In genomic region chr7:74271742-74272141, GRCh38 we compare ENCODE assay signal across 8 cellular contexts. TPM values are rescaled to one million over a fixed set of nuclear protein-coding genes. Genes with fewer than 3 reads are reported as not detected.
DNase-seq lines count a peak whose midpoint lies in the region; TF ChIP-seq lines count a peak whose summit lies in the region.

No MANE protein-coding gene starts in this region.

- H3K79me2 ChIP-seq in Loucy (ENCODE audit: insufficient read depth, low read length), result no peaks in the 10 kb centered on the region

- H3K27ac ChIP-seq in coronary artery, result peak overlapping the region; percentile 44 to 85
- no peak overlapping the region for H3K27ac ChIP-seq in WERI-Rb-1

- H3K27me3 ChIP-seq in Loucy (ENCODE audit: insufficient read depth, low read length, poor library complexity, severe bottlenecking), result no peaks in the 10 kb centered on the region
- H3K27me3 ChIP-seq in WERI-Rb-1 (ENCODE audit: insufficient read depth, low read depth, severe bottlenecking), result no peaks in the 10 kb centered on the region

- H3K9me3 ChIP-seq in Loucy (ENCODE audit: insufficient read depth, low read depth, low read length) (no peaks in the 10 kb centered on the region), WERI-Rb-1 (ENCODE audit: severe bottlenecking) (no peaks in the 10 kb centered on the region)

- H3K4me1 ChIP-seq in Loucy (ENCODE audit: insufficient read depth, low read length, poor library complexity, severe bottlenecking), result peaks cover 24% of the 10 kb centered on the region

- TF ChIP-seq CTCF in Loucy (conservative IDR thresholded peaks at IDR 0.05; ENCODE audit: low read length) (no peak), coronary artery (IDR thresholded peaks at IDR 0.05) (no peak), osteocyte (IDR thresholded peaks at IDR 0.05) (no peak), WERI-Rb-1 (IDR thresholded peaks at IDR 0.05; ENCODE audit: low read depth, low read length) (no peak)

- no peak overlapping the region for H3K4me3 Mint-ChIP-seq in osteocyte (ENCODE audit: unreplicated experiment)

- H2AFZ ChIP-seq in Loucy (ENCODE audit: low read length), result no peak overlapping the region

- H3K9me2 ChIP-seq in Loucy (replicated peaks; ENCODE audit: low read depth, low read length), result no peaks in the 10 kb centered on the region

- peak; percentile 26 for DNase-seq in CD1c-positive myeloid dendritic cell (ENCODE audit: extremely low spot score)
- DNase-seq in coronary artery (ENCODE audit: low spot score), result no peak
- DNase-seq in osteocyte (ENCODE audit: extremely low spot score, unreplicated experiment), result no peak
- DNase-seq in DMS153 treated with DMSO at 0.1 percent for 48 hours (lab: John Stamatoyannopoulos, UW; ENCODE audit: unreplicated experiment), result no peak
- DNase-seq in WERI-Rb-1, result no peak
- no peak for DNase-seq in activated naive CD4-positive, alpha-beta T cell treated with Interleukin-2 at 50 U/mL for 16 hours
- no peak for DNase-seq in stimulated activated CD4-positive, alpha-beta T cell treated with anti-CD3 and anti-CD28 coated beads, Interleukin-4, amount 100 ng/mL, for 24 hours

- no peaks in the 10 kb centered on the region for H3K9me3 Mint-ChIP-seq in osteocyte (ENCODE audit: unreplicated experiment)

- H3K27me3 Mint-ChIP-seq in osteocyte (ENCODE audit: unreplicated experiment), result no peaks in the 10 kb centered on the region

- no peaks in the 10 kb centered on the region for H3K36me3 Mint-ChIP-seq in osteocyte (ENCODE audit: unreplicated experiment)

- peak overlapping the region; percentile 55 for H3K9ac ChIP-seq in Loucy (ENCODE audit: low read depth, low read length, poor library complexity, severe bottlenecking)

- no peaks in the 10 kb centered on the region for H3K36me3 ChIP-seq in Loucy (ENCODE audit: insufficient read depth, low read length)
- H3K36me3 ChIP-seq in WERI-Rb-1, result no peaks in the 10 kb centered on the region

- H3K4me2 ChIP-seq in Loucy (ENCODE audit: low read depth, low read length, poor library complexity, severe bottlenecking), result peak overlapping the region; percentile 69

- peaks cover 38% of the 10 kb centered on the region for H3K4me1 Mint-ChIP-seq in osteocyte (ENCODE audit: unreplicated experiment)

- H3K4me3 ChIP-seq in Loucy (ENCODE audit: low read length, poor library complexity, severe bottlenecking), result no peak overlapping the region
- no peak overlapping the region for H3K4me3 ChIP-seq in coronary artery
- H3K4me3 ChIP-seq in WERI-Rb-1 (ENCODE audit: low read depth, low read length), result no peak overlapping the region

- H3F3A ChIP-seq in Loucy (ENCODE audit: low read depth), result peaks cover 2% of the 10 kb centered on the region; the same call in 1 of the 2 replicates

- no peaks in the 10 kb centered on the region for H4K20me1 ChIP-seq in Loucy (ENCODE audit: insufficient read depth, low read length, poor library complexity, severe bottlenecking)

- H3K27ac Mint-ChIP-seq in osteocyte (ENCODE audit: unreplicated experiment), result peak overlapping the region; percentile 99

RNA-seq across cellular contexts. Expression of gene CLIP2, which starts 17.5 kb away (rescaled TPM):
- 40.7 and 44.3 TPM in 2 replicates for total RNA-seq in osteocyte

RNA-seq across cellular contexts. Expression of gene RFC2, which starts 17.5 kb away (rescaled TPM):
- total RNA-seq in osteocyte, result 13.5 and 13.8 TPM in 2 replicates
